9 cellular contexts compared by ENCODE assay signal in genomic region chr13:23966691-23967615, GRCh38.
DNase-seq lines count a peak whose midpoint lies in the region; ATAC-seq, FAIRE-seq and TF ChIP-seq lines count a peak whose summit lies in the region.
"Had no signal": no experiment of that assay in that cellular context is flagged by ENCODE, and none has a peak within 500 bp of the region (broad histone marks: within the 10 kb centered on the region; RNA-seq: fewer than 3 reads in every experiment).

No MANE protein-coding gene starts in this region.

- H3K36me3 ChIP-seq in naive thymus-derived CD4-positive, alpha-beta T cell (ENCODE audit: control insufficient read depth in 2 of 3, insufficient read depth in 3 of 3, low read length in 3 of 3), result no peaks in the 10 kb centered on the region
- no peaks in the 10 kb centered on the region for H3K36me3 ChIP-seq in kidney (ENCODE audit: control insufficient read depth in 1 of 2, insufficient read depth in 2 of 2, low read length in 2 of 2)

- no peaks in the 10 kb centered on the region for H3K9me3 ChIP-seq in naive thymus-derived CD4-positive, alpha-beta T cell (ENCODE audit: control insufficient read depth in 2 of 3, low read length in 3 of 3)
- H3K9me3 ChIP-seq in kidney (ENCODE audit: control insufficient read depth in 1 of 2, low read length in 2 of 2), result no peaks in the 10 kb centered on the region

- peak overlapping the region; percentile 57 for H3K4me3 ChIP-seq in naive thymus-derived CD4-positive, alpha-beta T cell (ENCODE audit: low read length)
- H3K4me3 ChIP-seq in kidney (ENCODE audit: low read length in 2 of 2), result peak overlapping the region in 1 of 2 donors; percentile 47

- DNase-seq in activated CD8-positive, alpha-beta T cell treated with anti-CD3 and anti-CD28 coated beads, Interleukin-2, amount 10 ng/mL, durations not matched to agents 7 days and 5 days, result peak; percentile 42
- DNase-seq in naive thymus-derived CD4-positive, alpha-beta T cell, result peak in 6 of 9 donors; percentile 19 to 58 (median 48)
- no peak for DNase-seq in SKM-1 treated with dmso at 0.1 percent for 144 hours (lab: John Stamatoyannopoulos, UW; ENCODE audit: unreplicated experiment)
- DNase-seq in kidney, result no peak
- no peak for DNase-seq in A172 (ENCODE audit: low spot score)

- no peak for FAIRE-seq in kidney (lab: Jason Lieb, UNC)
- FAIRE-seq: bronchial epithelial cell had no signal

- H3K4me1 Mint-ChIP-seq in activated CD8-positive, alpha-beta T cell treated with anti-CD3 and anti-CD28 coated beads, Interleukin-2, amount 10 ng/mL, durations not matched to agents 7 days and 5 days (ENCODE audit: low read depth), result peaks cover 26% of the 10 kb centered on the region
- peaks cover 6 to 39% (median 18%) of the 10 kb centered on the region in 7 donors for H3K4me1 Mint-ChIP-seq in naive thymus-derived CD4-positive, alpha-beta T cell

- CTCF ChIA-PET in activated CD8-positive, alpha-beta T cell treated with anti-CD3 and anti-CD28 coated beads, Interleukin-2, amount 10 ng/mL, durations not matched to agents 7 days and 5 days (lab: Charles Lee), result interaction anchor here (0.9 to 1.3 kb wide), 4 partner anchors 9 to 262 kb away, joined by 3 to 6 read pairs (median 4); no protein-coding TSS in a partner anchor
- CTCF ChIA-PET in naive thymus-derived CD4-positive, alpha-beta T cell (lab: Charles Lee), result interaction anchor here (0.6 kb wide), 1 partner anchor 221 kb away, joined by 4 read pairs; no protein-coding TSS in a partner anchor

- ATAC-seq in GM18498 (IDR thresholded peaks at IDR 0.05; ENCODE audit: unreplicated experiment), result peak; percentile 57
- peak; percentile 54 for ATAC-seq in HG02571 (IDR thresholded peaks at IDR 0.05; ENCODE audit: unreplicated experiment)
- ATAC-seq in activated CD8-positive, alpha-beta T cell treated with anti-CD3 and anti-CD28 coated beads, Interleukin-2, amount 10 ng/mL, durations not matched to agents 7 days and 5 days, result peak; percentile 84
- ATAC-seq in naive thymus-derived CD4-positive, alpha-beta T cell, result peak; percentile 79
- no peak for ATAC-seq in HG03045 (IDR thresholded peaks at IDR 0.05; ENCODE audit: unreplicated experiment)

- peak overlapping the region; percentile 83 for H3K27ac Mint-ChIP-seq in activated CD8-positive, alpha-beta T cell treated with anti-CD3 and anti-CD28 coated beads, Interleukin-2, amount 10 ng/mL, durations not matched to agents 7 days and 5 days
- peak overlapping the region; percentile 18 to 93 (median 88) for H3K27ac Mint-ChIP-seq in naive thymus-derived CD4-positive, alpha-beta T cell

- H3K27me3 ChIP-seq in naive thymus-derived CD4-positive, alpha-beta T cell (ENCODE audit: control insufficient read depth in 2 of 2, insufficient read depth in 2 of 2, low read length in 2 of 2), result no peaks in the 10 kb centered on the region

- no peaks in the 10 kb centered on the region for H3K9me3 Mint-ChIP-seq in activated CD8-positive, alpha-beta T cell treated with anti-CD3 and anti-CD28 coated beads, Interleukin-2, amount 10 ng/mL, durations not matched to agents 7 days and 5 days (ENCODE audit: insufficient read depth)
- peaks cover 0 to 2% (median 0%) of the 10 kb centered on the region in 11 donors for H3K9me3 Mint-ChIP-seq in naive thymus-derived CD4-positive, alpha-beta T cell

- peak overlapping the region; percentile 52 for H3K27ac ChIP-seq in naive thymus-derived CD4-positive, alpha-beta T cell (ENCODE audit: low read depth, low read length)
- H3K27ac ChIP-seq in kidney (ENCODE audit: low read depth in 2 of 2, low read length in 2 of 2), result peak overlapping the region in 1 of 2 donors; percentile 51

- peak overlapping the region; percentile 63 for H3K4me3 Mint-ChIP-seq in activated CD8-positive, alpha-beta T cell treated with anti-CD3 and anti-CD28 coated beads, Interleukin-2, amount 10 ng/mL, durations not matched to agents 7 days and 5 days
- H3K4me3 Mint-ChIP-seq in naive thymus-derived CD4-positive, alpha-beta T cell, result peak overlapping the region; percentile 65 to 88 (median 84)

- H3K4me1 ChIP-seq in naive thymus-derived CD4-positive, alpha-beta T cell (ENCODE audit: control insufficient read depth in 2 of 2, insufficient read depth in 2 of 2, low read length in 2 of 2), result peaks cover 6% of the 10 kb centered on the region in 2 donors
- no peaks in the 10 kb centered on the region for H3K4me1 ChIP-seq in kidney (ENCODE audit: control insufficient read depth in 1 of 2, insufficient read depth in 1 of 2, low read depth in 1 of 2, low read length in 2 of 2)

- H3K9ac ChIP-seq in kidney (ENCODE audit: low read length in 2 of 2), result no peak overlapping the region

- no peaks in the 10 kb centered on the region for H3K27me3 Mint-ChIP-seq in activated CD8-positive, alpha-beta T cell treated with anti-CD3 and anti-CD28 coated beads, Interleukin-2, amount 10 ng/mL, durations not matched to agents 7 days and 5 days (ENCODE audit: low read depth)
- H3K27me3 Mint-ChIP-seq in naive thymus-derived CD4-positive, alpha-beta T cell, result no peaks in the 10 kb centered on the region

- peaks cover 2% of the 10 kb centered on the region for H3K36me3 Mint-ChIP-seq in activated CD8-positive, alpha-beta T cell treated with anti-CD3 and anti-CD28 coated beads, Interleukin-2, amount 10 ng/mL, durations not matched to agents 7 days and 5 days (ENCODE audit: low read depth)
- H3K36me3 Mint-ChIP-seq in naive thymus-derived CD4-positive, alpha-beta T cell, result peaks cover 0 to 4% (median 0%) of the 10 kb centered on the region in 5 donors

- intact Hi-C loops in naive thymus-derived CD4-positive, alpha-beta T cell (cut with micrococcal nuclease), result loop anchor here (1.0 to 5.0 kb wide), 8 partner anchors 13 to 592 kb away; partner anchors contain the start of genes MIPEP (in 2 of the 2) and SPATA13 (in 2 of the 2)
- intact Hi-C loops in kidney (cut with DNase I), result no loop called here

- POLR2A ChIA-PET in activated CD8-positive, alpha-beta T cell treated with anti-CD3 and anti-CD28 coated beads, Interleukin-2, amount 10 ng/mL, durations not matched to agents 7 days and 5 days (lab: Charles Lee), result no interaction called here
- POLR2A ChIA-PET in naive thymus-derived CD4-positive, alpha-beta T cell (lab: Charles Lee), result no interaction called here

- no peak for TF ChIP-seq CTCF in kidney (IDR thresholded peaks at IDR 0.05; ENCODE audit: borderline replicate concordance, extremely low read depth, insufficient read depth)

Comparison
In these comparisons a context has a peak if more than half of its experiments do, and no peak if none do; other contexts are left out.
1. DNase-seq: peak in activated CD8-positive, alpha-beta T cell treated with anti-CD3 and anti-CD28 coated beads, Interleukin-2, amount 10 ng/mL, durations not matched to agents 7 days and 5 days (single experiment) and naive thymus-derived CD4-positive, alpha-beta T cell (6 of 9); none in SKM-1 treated with dmso at 0.1 percent for 144 hours (single experiment), kidney (single experiment) and A172 (single experiment).